9 cellular contexts compared by ENCODE assay signal in the genomic region with DNA sequence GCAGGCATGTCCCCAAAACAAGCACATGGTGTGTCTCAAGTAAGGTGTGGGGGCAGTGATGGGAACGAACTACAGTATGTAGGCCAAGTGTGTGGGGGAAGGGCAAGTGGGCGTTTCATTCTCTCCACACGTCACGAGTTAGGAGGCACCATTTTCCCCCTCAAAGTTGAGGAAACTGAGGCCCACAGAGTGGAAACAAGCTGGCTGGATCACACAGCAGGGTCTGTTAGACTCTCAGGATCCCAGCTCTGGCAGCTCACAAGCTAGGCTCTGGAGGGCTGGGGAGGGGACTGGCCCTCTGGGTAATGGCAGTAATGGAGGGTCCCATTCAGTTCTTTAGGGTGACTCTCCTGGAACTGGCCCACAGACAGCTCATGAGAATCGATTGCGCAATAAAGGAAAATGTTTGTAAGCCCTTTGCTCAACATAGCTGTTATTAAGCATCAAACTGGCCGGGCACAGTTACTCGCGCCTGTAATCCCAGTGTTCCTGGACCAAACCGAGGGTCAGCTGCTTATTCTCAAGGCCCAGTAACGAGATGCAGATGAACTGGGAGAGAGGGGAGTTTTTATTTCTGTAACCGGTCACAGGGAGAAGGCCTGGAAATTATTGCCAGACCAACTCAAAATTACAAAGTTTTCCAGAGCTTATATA. TPM values are rescaled to one million over a fixed set of nuclear protein-coding genes. Genes with fewer than 3 reads are reported as not detected.
A peak's percentile ranks its signal among the peaks of the same experiment; 100 is the strongest.
DNase-seq lines count a peak whose midpoint lies in the region; ATAC-seq and TF ChIP-seq lines count a peak whose summit lies in the region.
"Had no signal": no experiment of that assay in that cellular context is flagged by ENCODE, and none has a peak within 500 bp of the region (broad histone marks: within the 10 kb centered on the region; RNA-seq: fewer than 3 reads in every experiment).

No MANE protein-coding gene starts in this region.

- H3K27me3 Mint-ChIP-seq in activated CD4-positive, alpha-beta T cell treated with anti-CD3 and anti-CD28 coated beads, Interleukin-2, amount 10 ng/mL, durations not matched to agents 24 days and 14 days = no peaks in the 10 kb centered on the region

- TF ChIP-seq EP300 in ovary (IDR thresholded peaks at IDR 0.05) = no peak

- H3K27me3 ChIP-seq in RWPE2 (ENCODE audit: insufficient read depth, poor library complexity, severe bottlenecking) (peaks cover 1% of the 10 kb centered on the region), ovary (no peaks in the 10 kb centered on the region)

- TF ChIP-seq CTCF in AG10803 (conservative IDR thresholded peaks at IDR 0.05; ENCODE audit: low read length) = no peak
- TF ChIP-seq CTCF in RWPE2 (IDR thresholded peaks at IDR 0.05; ENCODE audit: poor library complexity, severe bottlenecking) = no peak
- no peak for TF ChIP-seq CTCF in foreskin fibroblast (IDR thresholded peaks at IDR 0.05; ENCODE audit: low read depth, low read length)
- no peak for TF ChIP-seq CTCF in ovary (IDR thresholded peaks at IDR 0.05)

- DNase-seq in AG10803 (ENCODE audit: low read depth) (peak; percentile 86), RWPE2 (ENCODE audit: low spot score) (no peak), foreskin fibroblast (peak; percentile 50 to 85), ovary (peak; percentile 65 to 86 (median 82)), RPMI8226 (no peak), NCI-H1092 (lab: John Stamatoyannopoulos, UW) (no peak), DMS153 (lab: John Stamatoyannopoulos, UW) (no peak)
- DNase-seq in activated CD4-positive, alpha-beta T cell treated with anti-CD3 and anti-CD28 coated beads, Interleukin-2, amount 10 ng/mL, durations not matched to agents 24 days and 14 days = no peak
- DNase-seq: NCI-H1048 had no signal

- H3K9me3 ChIP-seq in RWPE2 (ENCODE audit: severe bottlenecking) = no peaks in the 10 kb centered on the region
- no peaks in the 10 kb centered on the region for H3K9me3 ChIP-seq in ovary

- H3K9me3 Mint-ChIP-seq in activated CD4-positive, alpha-beta T cell treated with anti-CD3 and anti-CD28 coated beads, Interleukin-2, amount 10 ng/mL, durations not matched to agents 24 days and 14 days = no peaks in the 10 kb centered on the region

- WGBS in ovary, 3 donors = 23 to 32% (median 29%) methylated on average over 12 of the region's 12 CpGs

- H3K27ac ChIP-seq in RWPE2 (ENCODE audit: poor library complexity, severe bottlenecking) (no peak overlapping the region), ovary (peak overlapping the region in 1 of 2 donors; percentile 53)

- H3K36me3 Mint-ChIP-seq in activated CD4-positive, alpha-beta T cell treated with anti-CD3 and anti-CD28 coated beads, Interleukin-2, amount 10 ng/mL, durations not matched to agents 24 days and 14 days (ENCODE audit: low read depth) = no peaks in the 10 kb centered on the region

- intact Hi-C loops in ovary (cut with DNase I) = no loop called here
- intact Hi-C loops in activated CD4-positive, alpha-beta T cell treated with anti-CD3 and anti-CD28 coated beads, Interleukin-2, amount 10 ng/mL, durations not matched to agents 24 days and 14 days (cut with micrococcal nuclease) = no loop called here

- no peak overlapping the region for H3K27ac Mint-ChIP-seq in activated CD4-positive, alpha-beta T cell treated with anti-CD3 and anti-CD28 coated beads, Interleukin-2, amount 10 ng/mL, durations not matched to agents 24 days and 14 days

- peaks cover 5% of the 10 kb centered on the region for H3K4me1 Mint-ChIP-seq in activated CD4-positive, alpha-beta T cell treated with anti-CD3 and anti-CD28 coated beads, Interleukin-2, amount 10 ng/mL, durations not matched to agents 24 days and 14 days

- TF ChIP-seq POLR2A in ovary (IDR thresholded peaks at IDR 0.05) = no peak

- H3K36me3 ChIP-seq in RWPE2 (ENCODE audit: low read depth) (no peaks in the 10 kb centered on the region), ovary (no peaks in the 10 kb centered on the region)

- ATAC-seq in RWPE2 (ENCODE audit: low read depth) = 0 out of 3 replicates have a peak, but pooled peaks have one; percentile 29

- H3K4me3 ChIP-seq in AG10803 (ENCODE audit: low read length) (no peak overlapping the region), RWPE2 (ENCODE audit: severe bottlenecking) (no peak overlapping the region), foreskin fibroblast (ENCODE audit: low read depth in 1 of 2, low read length in 2 of 2) (no peak overlapping the region), ovary (no peak overlapping the region)

- H3K4me1 ChIP-seq in RWPE2 (ENCODE audit: insufficient read depth, poor library complexity, severe bottlenecking) = no peaks in the 10 kb centered on the region
- H3K4me1 ChIP-seq in ovary (ENCODE audit: insufficient read depth) = peaks cover 3% of the 10 kb centered on the region

- no peak overlapping the region for H3K4me3 Mint-ChIP-seq in activated CD4-positive, alpha-beta T cell treated with anti-CD3 and anti-CD28 coated beads, Interleukin-2, amount 10 ng/mL, durations not matched to agents 24 days and 14 days

RNA-seq across cellular contexts. Expression of a gene that starts 24.1 kb away (rescaled TPM):
- 10 to 100 TPM; 10.5 to 33.4 (median 25.7) TPM for total RNA-seq in ovary
- polyA plus RNA-seq in ovary = 10 to 100 TPM in 1 of 2 donors, 1 to 10 TPM in 1; 7.2 to 15.3 TPM
- 0.30 and 0.43 TPM in 2 replicates for total RNA-seq in activated CD4-positive, alpha-beta T cell treated with anti-CD3 and anti-CD28 coated beads, Interleukin-2, amount 10 ng/mL, durations not matched to agents 24 days and 14 days

Comparison
In these comparisons a context has a peak if more than half of its experiments do, and no peak if none do; other contexts are left out.
1. DNase-seq: peak in AG10803 (single experiment), foreskin fibroblast (2 of 2) and ovary (5 of 5); none in RWPE2 (single experiment), RPMI8226 (single experiment), NCI-H1092 (single experiment), activated CD4-positive, alpha-beta T cell treated with anti-CD3 and anti-CD28 coated beads, Interleukin-2, amount 10 ng/mL, durations not matched to agents 24 days and 14 days (single experiment) and DMS153 (single experiment).